In the genomic region with DNA sequence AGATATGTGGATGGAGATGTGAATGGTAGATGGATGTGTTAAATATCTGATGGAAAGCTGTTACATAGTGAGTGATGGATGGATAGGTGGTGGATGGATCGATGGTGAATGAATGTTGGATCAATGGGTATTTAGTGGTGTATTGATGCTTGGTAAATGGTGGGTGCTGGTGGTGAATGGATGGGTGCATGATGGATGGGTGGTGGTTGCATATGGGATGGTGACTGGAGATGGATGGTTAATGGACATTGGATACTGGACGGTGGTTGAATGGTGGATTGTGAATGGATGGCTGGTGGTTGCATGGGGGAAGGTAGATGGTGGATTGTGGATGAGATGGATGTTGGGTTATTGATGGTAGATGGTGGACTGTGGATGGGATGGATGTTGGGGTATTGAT, we compare ENCODE assay signal across 1 cellular context.
TF ChIP-seq lines count a peak whose summit lies in the region.

No MANE protein-coding gene starts in this region.

TF ChIP-seq in K562, 482 proteins besides CTCF, POLR2A, EP300 and RAD21:
- TF ChIP-seq EHMT2 (IDR thresholded peaks at IDR 0.05) (peak; percentile 74; the same call in 1 of the 2 replicates), MCM7 (IDR thresholded peaks at IDR 0.05) (peak in 1 of 2 experiments; percentile 66; a peak in 1 of 4 replicates), ZNF184 (CRISPR knock-in tag; IDR thresholded peaks at IDR 0.05) (no peak), ARID2 (IDR thresholded peaks at IDR 0.05) (no peak)
- TF ChIP-seq, protein P1, sequence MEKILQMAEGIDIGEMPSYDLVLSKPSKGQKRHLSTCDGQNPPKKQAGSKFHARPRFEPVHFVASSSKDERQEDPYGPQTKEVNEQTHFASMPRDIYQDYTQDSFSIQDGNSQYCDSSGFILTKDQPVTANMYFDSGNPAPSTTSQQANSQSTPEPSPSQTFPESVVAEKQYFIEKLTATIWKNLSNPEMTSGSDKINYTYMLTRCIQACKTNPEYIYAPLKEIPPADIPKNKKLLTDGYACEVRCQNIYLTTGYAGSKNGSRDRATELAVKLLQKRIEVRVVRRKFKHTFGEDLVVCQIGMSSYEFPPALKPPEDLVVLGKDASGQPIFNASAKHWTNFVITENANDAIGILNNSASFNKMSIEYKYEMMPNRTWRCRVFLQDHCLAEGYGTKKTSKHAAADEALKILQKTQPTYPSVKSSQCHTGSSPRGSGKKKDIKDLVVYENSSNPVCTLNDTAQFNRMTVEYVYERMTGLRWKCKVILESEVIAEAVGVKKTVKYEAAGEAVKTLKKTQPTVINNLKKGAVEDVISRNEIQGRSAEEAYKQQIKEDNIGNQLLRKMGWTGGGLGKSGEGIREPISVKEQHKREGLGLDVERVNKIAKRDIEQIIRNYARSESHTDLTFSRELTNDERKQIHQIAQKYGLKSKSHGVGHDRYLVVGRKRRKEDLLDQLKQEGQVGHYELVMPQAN (IDR thresholded peaks at IDR 0.05; ENCODE audit: borderline replicate concordance): no peak
- TF ChIP-seq, protein P2, sequence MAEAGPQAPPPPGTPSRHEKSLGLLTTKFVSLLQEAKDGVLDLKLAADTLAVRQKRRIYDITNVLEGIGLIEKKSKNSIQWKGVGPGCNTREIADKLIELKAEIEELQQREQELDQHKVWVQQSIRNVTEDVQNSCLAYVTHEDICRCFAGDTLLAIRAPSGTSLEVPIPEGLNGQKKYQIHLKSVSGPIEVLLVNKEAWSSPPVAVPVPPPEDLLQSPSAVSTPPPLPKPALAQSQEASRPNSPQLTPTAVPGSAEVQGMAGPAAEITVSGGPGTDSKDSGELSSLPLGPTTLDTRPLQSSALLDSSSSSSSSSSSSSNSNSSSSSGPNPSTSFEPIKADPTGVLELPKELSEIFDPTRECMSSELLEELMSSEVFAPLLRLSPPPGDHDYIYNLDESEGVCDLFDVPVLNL (CRISPR knock-in tag; IDR thresholded peaks at IDR 0.05; ENCODE audit: low read depth): no peak
- TF ChIP-seq, protein P3, sequence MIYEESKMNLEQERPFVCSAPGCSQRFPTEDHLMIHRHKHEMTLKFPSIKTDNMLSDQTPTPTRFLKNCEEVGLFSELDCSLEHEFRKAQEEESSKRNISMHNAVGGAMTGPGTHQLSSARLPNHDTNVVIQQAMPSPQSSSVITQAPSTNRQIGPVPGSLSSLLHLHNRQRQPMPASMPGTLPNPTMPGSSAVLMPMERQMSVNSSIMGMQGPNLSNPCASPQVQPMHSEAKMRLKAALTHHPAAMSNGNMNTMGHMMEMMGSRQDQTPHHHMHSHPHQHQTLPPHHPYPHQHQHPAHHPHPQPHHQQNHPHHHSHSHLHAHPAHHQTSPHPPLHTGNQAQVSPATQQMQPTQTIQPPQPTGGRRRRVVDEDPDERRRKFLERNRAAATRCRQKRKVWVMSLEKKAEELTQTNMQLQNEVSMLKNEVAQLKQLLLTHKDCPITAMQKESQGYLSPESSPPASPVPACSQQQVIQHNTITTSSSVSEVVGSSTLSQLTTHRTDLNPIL (CRISPR knock-in tag; IDR thresholded peaks at IDR 0.05): no peak
- TF ChIP-seq, protein P4, sequence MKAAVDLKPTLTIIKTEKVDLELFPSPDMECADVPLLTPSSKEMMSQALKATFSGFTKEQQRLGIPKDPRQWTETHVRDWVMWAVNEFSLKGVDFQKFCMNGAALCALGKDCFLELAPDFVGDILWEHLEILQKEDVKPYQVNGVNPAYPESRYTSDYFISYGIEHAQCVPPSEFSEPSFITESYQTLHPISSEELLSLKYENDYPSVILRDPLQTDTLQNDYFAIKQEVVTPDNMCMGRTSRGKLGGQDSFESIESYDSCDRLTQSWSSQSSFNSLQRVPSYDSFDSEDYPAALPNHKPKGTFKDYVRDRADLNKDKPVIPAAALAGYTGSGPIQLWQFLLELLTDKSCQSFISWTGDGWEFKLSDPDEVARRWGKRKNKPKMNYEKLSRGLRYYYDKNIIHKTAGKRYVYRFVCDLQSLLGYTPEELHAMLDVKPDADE (conservative IDR thresholded peaks at IDR 0.05; ENCODE audit: control insufficient read depth, low read depth, low read length): no peak
TF ChIP-seq in K562: peak in this region for 2.
